In genomic region chrX:153766098-153766817, GRCh38 we compare ENCODE assay signal across 1 cellular context.
A peak's percentile ranks its signal among the peaks of the same experiment; 100 is the strongest.
TF ChIP-seq lines count a peak whose summit lies in the region.

No MANE protein-coding gene starts in this region.

TF ChIP-seq in K562, 482 proteins besides CTCF, POLR2A, EP300 and RAD21 (continued from another document and continues in another):
- TF ChIP-seq ZNF449 (CRISPR knock-in tag; IDR thresholded peaks at IDR 0.05): no peak
- no peak for TF ChIP-seq HSF4 (CRISPR knock-in tag; IDR thresholded peaks at IDR 0.05; ENCODE audit: borderline replicate concordance)
- TF ChIP-seq MIER1 (IDR thresholded peaks at IDR 0.05; ENCODE audit: low read depth): no peak
- no peak for TF ChIP-seq PURB (CRISPR knock-in tag; IDR thresholded peaks at IDR 0.05; ENCODE audit: low read depth)
- TF ChIP-seq SRSF3 (IDR thresholded peaks at IDR 0.05; ENCODE audit: insufficient read depth, low read length): no peak
- no peak for TF ChIP-seq RB1 (IDR thresholded peaks at IDR 0.05; ENCODE audit: low read depth)
- no peak for TF ChIP-seq ZNF76 (CRISPR knock-in tag; IDR thresholded peaks at IDR 0.05; ENCODE audit: borderline replicate concordance)
- TF ChIP-seq ZNF639 (CRISPR knock-in tag; conservative IDR thresholded peaks at IDR 0.05 in 1 of 2, IDR thresholded peaks at IDR 0.05 in 1 of 2): no peak
- TF ChIP-seq TFAM (CRISPR knock-in tag; conservative IDR thresholded peaks at IDR 0.05): no peak
- TF ChIP-seq NCOA2 (IDR thresholded peaks at IDR 0.05; ENCODE audit: partially characterized antibody in 2 of 2): no peak
- no peak for TF ChIP-seq BACH1 (tag; IDR thresholded peaks at IDR 0.05)
- TF ChIP-seq CUX1 (CRISPR knock-in tag; IDR thresholded peaks at IDR 0.05): no peak
- no peak for TF ChIP-seq RBM22 (IDR thresholded peaks at IDR 0.05; ENCODE audit: low read depth, low read length, poor library complexity, severe bottlenecking)
- peak; percentile 33; the same call in 1 of the 2 replicates for TF ChIP-seq MBD2 (IDR thresholded peaks at IDR 0.05; ENCODE audit: borderline replicate concordance, low read depth)
- no peak for TF ChIP-seq BMI1 (IDR thresholded peaks at IDR 0.05; ENCODE audit: low read length)
- TF ChIP-seq RREB1 (CRISPR knock-in tag; IDR thresholded peaks at IDR 0.05): no peak
- no peak for TF ChIP-seq ZNF398 (CRISPR knock-in tag; IDR thresholded peaks at IDR 0.05)
- TF ChIP-seq EHMT2 (IDR thresholded peaks at IDR 0.05): no peak
- no peak for TF ChIP-seq KLF13 (tag; IDR thresholded peaks at IDR 0.05; ENCODE audit: borderline replicate concordance, low read depth)
- no peak for TF ChIP-seq ZZZ3 (IDR thresholded peaks at IDR 0.05)
- no peak for TF ChIP-seq TCFL5 (CRISPR knock-in tag; conservative IDR thresholded peaks at IDR 0.05)
- no peak for TF ChIP-seq MAFK (IDR thresholded peaks at IDR 0.05; ENCODE audit: low read length)
- TF ChIP-seq CTBP1 (IDR thresholded peaks at IDR 0.05; ENCODE audit: borderline replicate concordance): peak; percentile 17; the same call in 1 of the 2 replicates
- no peak for TF ChIP-seq NR2C1 (IDR thresholded peaks at IDR 0.05)
- no peak for TF ChIP-seq NR2C1 (tag; IDR thresholded peaks at IDR 0.05)
- peak; percentile 54; the same call in 1 of the 2 replicates for TF ChIP-seq GATAD2A (IDR thresholded peaks at IDR 0.05)
- no peak for TF ChIP-seq THAP12 (CRISPR knock-in tag; IDR thresholded peaks at IDR 0.05)
- no peak for TF ChIP-seq ZNF124 (CRISPR knock-in tag; IDR thresholded peaks at IDR 0.05)
- TF ChIP-seq MEF2A (IDR thresholded peaks at IDR 0.05; ENCODE audit: control insufficient read depth, low read depth, low read length): no peak
- no peak for TF ChIP-seq BRF2 (IDR thresholded peaks at IDR 0.05; ENCODE audit: borderline replicate concordance, insufficient read depth, insufficient read length)
- TF ChIP-seq C11orf30 (IDR thresholded peaks at IDR 0.05; ENCODE audit: low read depth): no peak
- TF ChIP-seq ZKSCAN1 (IDR thresholded peaks at IDR 0.05; ENCODE audit: low read depth, low read length): no peak
- TF ChIP-seq NELFE (IDR thresholded peaks at IDR 0.05; ENCODE audit: insufficient read depth, insufficient read length): no peak
- TF ChIP-seq ZNF75A (CRISPR knock-in tag; IDR thresholded peaks at IDR 0.05): no peak
- no peak for TF ChIP-seq ZNF512 (tag; IDR thresholded peaks at IDR 0.05)
- TF ChIP-seq ZNF444 (CRISPR knock-in tag; IDR thresholded peaks at IDR 0.05): no peak
- no peak for TF ChIP-seq SREBF2 (CRISPR knock-in tag; IDR thresholded peaks at IDR 0.05)
- TF ChIP-seq CCNT2 (IDR thresholded peaks at IDR 0.05; ENCODE audit: borderline replicate concordance, extremely low read depth, insufficient read length, low read depth, low read length): no peak
- TF ChIP-seq SMARCA5 (IDR thresholded peaks at IDR 0.05): no peak
- no peak for TF ChIP-seq ZNF830 (CRISPR knock-in tag; IDR thresholded peaks at IDR 0.05)
- no peak for TF ChIP-seq HDAC8 (tag; IDR thresholded peaks at IDR 0.05)
